ENCODE assay signal across 24 cellular contexts in genomic region chr7:83442911-83443310, GRCh38.
"Had no signal": no experiment of that assay in that cellular context is flagged by ENCODE, and none has a peak within 500 bp of the region (broad histone marks: within the 10 kb centered on the region; RNA-seq: fewer than 3 reads in every experiment).

No MANE protein-coding gene starts in this region.

- DNase-seq: effector CD8-positive, alpha-beta T cell; effector memory CD8-positive, alpha-beta T cell; endodermal cell; erythroblast; esophagus squamous epithelium; foreskin fibroblast; foreskin melanocyte; gastrocnemius medialis; glutamatergic neuron; head of caudate nucleus; heart right ventricle; hippocampal formation; left cardiac atrium; left lung; left ventricle myocardium superior; lower lobe of right lung; mesenchymal stem cell; mucosa of descending colon; naive B cell had no signal

- H3K4me1 ChIP-seq: esophagus squamous epithelium, gastrocnemius medialis, heart right ventricle, left lung, lower lobe of right lung had no signal

- H3K9me3 ChIP-seq: esophagus squamous epithelium, gastrocnemius medialis, heart right ventricle, lower lobe of right lung, mucosa of descending colon had no signal

- H3K27ac ChIP-seq: coronary artery, epithelial cell of prostate, esophagus squamous epithelium, gastrocnemius medialis, heart right ventricle, left lung, lower lobe of right lung had no signal

- H3K4me3 ChIP-seq: coronary artery, esophagus squamous epithelium, gastrocnemius medialis, heart right ventricle, left lung, lower lobe of right lung, mucosa of descending colon had no signal

- FAIRE-seq: islet of Langerhans, keratinocyte had no signal

- H3K27me3 ChIP-seq: esophagus squamous epithelium, gastrocnemius medialis, heart right ventricle, left lung had no signal

- ATAC-seq: effector memory CD8-positive, alpha-beta T cell; esophagus mucosa; gastrocnemius medialis; heart right ventricle; left cardiac atrium; left lung; left ventricle myocardium superior; lower lobe of right lung; mucosa of descending colon had no signal

- H3K36me3 ChIP-seq: esophagus squamous epithelium, gastrocnemius medialis, heart right ventricle, left lung, lower lobe of right lung had no signal
